Comparison of ENCODE assay signal across 28 cellular contexts in the genomic region with DNA sequence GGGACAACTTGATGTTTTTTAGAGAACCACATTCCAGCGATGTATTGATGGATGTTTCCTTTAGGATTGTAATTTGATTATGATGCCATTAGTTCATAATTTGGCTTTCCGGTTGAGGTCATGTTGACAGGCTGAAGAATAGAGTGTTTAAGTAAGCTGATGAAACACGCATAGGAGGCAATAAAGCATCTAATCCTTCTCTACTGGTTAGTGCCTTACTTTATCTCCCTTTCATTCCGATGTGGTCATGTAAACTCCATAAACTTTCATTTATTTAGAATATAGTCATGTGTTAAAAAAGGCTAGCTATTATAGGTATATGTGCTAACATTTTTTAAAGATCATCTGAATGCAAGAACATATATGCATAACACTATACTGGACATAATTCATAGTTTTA. TPM values are rescaled to one million over a fixed set of nuclear protein-coding genes. Genes with fewer than 3 reads are reported as not detected.
A peak's percentile ranks its signal among the peaks of the same experiment; 100 is the strongest.
DNase-seq lines count a peak whose midpoint lies in the region; ATAC-seq, FAIRE-seq and TF ChIP-seq lines count a peak whose summit lies in the region.
"Had no signal": no experiment of that assay in that cellular context is flagged by ENCODE, and none has a peak within 500 bp of the region (broad histone marks: within the 10 kb centered on the region; RNA-seq: fewer than 3 reads in every experiment).

No MANE protein-coding gene starts in this region.

- H3K27ac ChIP-seq in HEK293 (ENCODE audit: extremely low read depth, low read depth, low read length) = no peak overlapping the region
- H3K27ac ChIP-seq: BLaER1 treated with 17β-estradiol and CSF1 and Interleukin-3, amounts not matched to agents 10 nM and 100 nM; C4-2B had no signal

- no peaks in the 10 kb centered on the region for H3K36me3 ChIP-seq in HEK293 (ENCODE audit: control insufficient read depth in 2 of 2, insufficient read depth in 1 of 2, low read length in 2 of 2)
- H3K36me3 ChIP-seq: BLaER1 treated with 17β-estradiol and CSF1 and Interleukin-3, amounts not matched to agents 10 nM and 100 nM had no signal

- H3K4me3 Mint-ChIP-seq in stimulated activated memory B cell treated with anti-CD40 and anti-IgM and Interleukin-4, amounts not matched to agents 10 μg/mL and 1 μg/mL and 100 μg/mL, for 72 hours = no peak overlapping the region
- no peak overlapping the region for H3K4me3 Mint-ChIP-seq in activated T-cell treated with anti-CD3 and anti-CD28 coated beads, Interleukin-2, amount 50 U/mL, for 72 hours
- H3K4me3 Mint-ChIP-seq: B cell; CD4-positive, alpha-beta T cell; CD8-positive, alpha-beta T cell had no signal

- CTCF ChIA-PET in HEK293 (lab: Yijun Ruan, JAX) = interaction anchor here (0.6 to 0.7 kb wide), 2 partner anchors 66 to 141 kb away, joined by 3 read pairs; no protein-coding TSS in a partner anchor

- no peaks in the 10 kb centered on the region for H3K4me1 Mint-ChIP-seq in stimulated activated memory B cell treated with anti-CD40 and anti-IgM and Interleukin-4, amounts not matched to agents 10 μg/mL and 1 μg/mL and 100 μg/mL, for 72 hours
- H3K4me1 Mint-ChIP-seq in activated T-cell treated with anti-CD3 and anti-CD28 coated beads, Interleukin-2, amount 50 U/mL, for 72 hours (ENCODE audit: low read depth) = no peaks in the 10 kb centered on the region
- H3K4me1 Mint-ChIP-seq: B cell had no signal

- no peak overlapping the region for H3K27ac Mint-ChIP-seq in stimulated activated memory B cell treated with anti-CD40 and anti-IgM and Interleukin-4, amounts not matched to agents 10 μg/mL and 1 μg/mL and 100 μg/mL, for 72 hours
- no peak overlapping the region for H3K27ac Mint-ChIP-seq in activated T-cell treated with anti-CD3 and anti-CD28 coated beads, Interleukin-2, amount 50 U/mL, for 72 hours
- H3K27ac Mint-ChIP-seq: B cell; CD4-positive, alpha-beta T cell; CD8-positive, alpha-beta T cell had no signal

- no peaks in the 10 kb centered on the region for H3K9me3 Mint-ChIP-seq in stimulated activated memory B cell treated with anti-CD40 and anti-IgM and Interleukin-4, amounts not matched to agents 10 μg/mL and 1 μg/mL and 100 μg/mL, for 72 hours
- H3K9me3 Mint-ChIP-seq in activated T-cell treated with anti-CD3 and anti-CD28 coated beads, Interleukin-2, amount 50 U/mL, for 72 hours = no peaks in the 10 kb centered on the region
- H3K9me3 Mint-ChIP-seq: CD4-positive, alpha-beta T cell; CD8-positive, alpha-beta T cell had no signal

- no peak for ATAC-seq in stimulated activated memory B cell treated with anti-CD40 and anti-IgM and Interleukin-4, amounts not matched to agents 10 μg/mL and 1 μg/mL and 100 μg/mL, for 72 hours
- no peak for ATAC-seq in activated T-cell treated with anti-CD3 and anti-CD28 coated beads, Interleukin-2, amount 50 U/mL, for 72 hours (replicated peaks in 1 of 2)
- no peak for ATAC-seq in GM19351 (IDR thresholded peaks at IDR 0.05; ENCODE audit: unreplicated experiment)
- ATAC-seq: CD8-positive, alpha-beta T cell; GM12878 had no signal

- no peaks in the 10 kb centered on the region for H3K4me1 ChIP-seq in HEK293 (ENCODE audit: control insufficient read depth, insufficient read depth, low read length)
- H3K4me1 ChIP-seq: BLaER1 treated with 17β-estradiol and CSF1 and Interleukin-3, amounts not matched to agents 10 nM and 100 nM; Caco-2 had no signal

- H3K27me3 Mint-ChIP-seq in stimulated activated memory B cell treated with anti-CD40 and anti-IgM and Interleukin-4, amounts not matched to agents 10 μg/mL and 1 μg/mL and 100 μg/mL, for 72 hours = no peaks in the 10 kb centered on the region
- H3K27me3 Mint-ChIP-seq in activated T-cell treated with anti-CD3 and anti-CD28 coated beads, Interleukin-2, amount 50 U/mL, for 72 hours (ENCODE audit: low read depth) = no peaks in the 10 kb centered on the region
- H3K27me3 Mint-ChIP-seq: B cell; CD4-positive, alpha-beta T cell had no signal

- H3K4me3 ChIP-seq in HEK293 (ENCODE audit: low read depth, low read length) = no peak overlapping the region
- no peak overlapping the region for H3K4me3 ChIP-seq in fibroblast of villous mesenchyme (ENCODE audit: low read depth, low read length)
- H3K4me3 ChIP-seq: BLaER1 treated with 17β-estradiol and CSF1 and Interleukin-3, amounts not matched to agents 10 nM and 100 nM; GM12878 had no signal

- POLR2A ChIA-PET in HEK293 (lab: Yijun Ruan, JAX) = no interaction called here

- no peaks in the 10 kb centered on the region for H3K9me3 ChIP-seq in HEK293 (ENCODE audit: control insufficient read depth, insufficient read depth, low read depth, low read length)
- H3K9me3 ChIP-seq: BLaER1 treated with 17β-estradiol and CSF1 and Interleukin-3, amounts not matched to agents 10 nM and 100 nM; Caco-2 had no signal

- FAIRE-seq in D721Med (lab: Jason Lieb, UNC) = peak; percentile 11
- FAIRE-seq: A204.1, GM12878, GM19239 had no signal

- no peak for TF ChIP-seq CTCF in D721Med (IDR thresholded peaks at IDR 0.05; ENCODE audit: insufficient read depth, missing control alignments)
- no peak for TF ChIP-seq CTCF in HEK293 (tag by site-specific recombination; IDR thresholded peaks at IDR 0.05)
- no peak for TF ChIP-seq CTCF in fibroblast of villous mesenchyme (IDR thresholded peaks at IDR 0.05; ENCODE audit: insufficient read depth, low read depth, low read length)

- DNase-seq in D721Med (ENCODE audit: insufficient read length, low spot score) (no peak), fibroblast of villous mesenchyme (ENCODE audit: low read depth) (peak; percentile 80), cerebellar cortex (ENCODE audit: low spot score) (no peak)
- no peak for DNase-seq in activated T-cell treated with anti-CD3 and anti-CD28 coated beads, Interleukin-2, amount 50 U/mL, for 72 hours
- DNase-seq: 8988T; AML-193; Caco-2; Calu3; CD4-positive, alpha-beta T cell; CD8-positive, alpha-beta T cell; DMS 273 treated with DMSO at 0.1 percent for 48 hours; DMS153; DMS53; DMS79; DND-41; EL; GDM1 had no signal

- no peaks in the 10 kb centered on the region for H3K36me3 Mint-ChIP-seq in stimulated activated memory B cell treated with anti-CD40 and anti-IgM and Interleukin-4, amounts not matched to agents 10 μg/mL and 1 μg/mL and 100 μg/mL, for 72 hours
- H3K36me3 Mint-ChIP-seq in activated T-cell treated with anti-CD3 and anti-CD28 coated beads, Interleukin-2, amount 50 U/mL, for 72 hours (ENCODE audit: insufficient read depth in 2 of 2) = no peaks in the 10 kb centered on the region
- H3K36me3 Mint-ChIP-seq: CD8-positive, alpha-beta T cell had no signal

TF ChIP-seq in HEK293, 187 proteins besides CTCF, POLR2A, EP300 and RAD21 (continues in another document):
- TF ChIP-seq SP2 (tag by site-specific recombination; IDR thresholded peaks at IDR 0.05) (no peak), ZNF133 (tag by site-specific recombination; IDR thresholded peaks at IDR 0.05) (no peak), OSR2 (tag by site-specific recombination; IDR thresholded peaks at IDR 0.05) (peak; percentile 83), ZEB2 (tag by site-specific recombination; IDR thresholded peaks at IDR 0.05) (peak; percentile 61; the same call in 1 of the 2 replicates), ZNF501 (tag by site-specific recombination; IDR thresholded peaks at IDR 0.05) (no peak), ZNF560 (tag by site-specific recombination; IDR thresholded peaks at IDR 0.05; ENCODE audit: borderline replicate concordance) (no peak), ZNF404 (tag by site-specific recombination; IDR thresholded peaks at IDR 0.05) (no peak), FEZF1 (tag by site-specific recombination; IDR thresholded peaks at IDR 0.05) (peak; percentile 74), IKZF3 (tag by site-specific recombination; IDR thresholded peaks at IDR 0.05) (peak; percentile 41; the same call in 1 of the 2 replicates), ZXDB (tag by site-specific recombination; IDR thresholded peaks at IDR 0.05) (peak; percentile 37; the same call in 1 of the 2 replicates), ZNF843 (tag by site-specific recombination; IDR thresholded peaks at IDR 0.05) (peak; percentile 84)
- TF ChIP-seq, protein P1, sequence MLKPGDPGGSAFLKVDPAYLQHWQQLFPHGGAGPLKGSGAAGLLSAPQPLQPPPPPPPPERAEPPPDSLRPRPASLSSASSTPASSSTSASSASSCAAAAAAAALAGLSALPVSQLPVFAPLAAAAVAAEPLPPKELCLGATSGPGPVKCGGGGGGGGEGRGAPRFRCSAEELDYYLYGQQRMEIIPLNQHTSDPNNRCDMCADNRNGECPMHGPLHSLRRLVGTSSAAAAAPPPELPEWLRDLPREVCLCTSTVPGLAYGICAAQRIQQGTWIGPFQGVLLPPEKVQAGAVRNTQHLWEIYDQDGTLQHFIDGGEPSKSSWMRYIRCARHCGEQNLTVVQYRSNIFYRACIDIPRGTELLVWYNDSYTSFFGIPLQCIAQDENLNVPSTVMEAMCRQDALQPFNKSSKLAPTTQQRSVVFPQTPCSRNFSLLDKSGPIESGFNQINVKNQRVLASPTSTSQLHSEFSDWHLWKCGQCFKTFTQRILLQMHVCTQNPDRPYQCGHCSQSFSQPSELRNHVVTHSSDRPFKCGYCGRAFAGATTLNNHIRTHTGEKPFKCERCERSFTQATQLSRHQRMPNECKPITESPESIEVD (tag by site-specific recombination; IDR thresholded peaks at IDR 0.05) = peak; percentile 55; the same call in 1 of the 2 replicates
- TF ChIP-seq, protein P2, sequence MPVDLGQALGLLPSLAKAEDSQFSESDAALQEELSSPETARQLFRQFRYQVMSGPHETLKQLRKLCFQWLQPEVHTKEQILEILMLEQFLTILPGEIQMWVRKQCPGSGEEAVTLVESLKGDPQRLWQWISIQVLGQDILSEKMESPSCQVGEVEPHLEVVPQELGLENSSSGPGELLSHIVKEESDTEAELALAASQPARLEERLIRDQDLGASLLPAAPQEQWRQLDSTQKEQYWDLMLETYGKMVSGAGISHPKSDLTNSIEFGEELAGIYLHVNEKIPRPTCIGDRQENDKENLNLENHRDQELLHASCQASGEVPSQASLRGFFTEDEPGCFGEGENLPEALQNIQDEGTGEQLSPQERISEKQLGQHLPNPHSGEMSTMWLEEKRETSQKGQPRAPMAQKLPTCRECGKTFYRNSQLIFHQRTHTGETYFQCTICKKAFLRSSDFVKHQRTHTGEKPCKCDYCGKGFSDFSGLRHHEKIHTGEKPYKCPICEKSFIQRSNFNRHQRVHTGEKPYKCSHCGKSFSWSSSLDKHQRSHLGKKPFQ (tag by site-specific recombination; IDR thresholded peaks at IDR 0.05) = no peak
- TF ChIP-seq, protein P3, sequence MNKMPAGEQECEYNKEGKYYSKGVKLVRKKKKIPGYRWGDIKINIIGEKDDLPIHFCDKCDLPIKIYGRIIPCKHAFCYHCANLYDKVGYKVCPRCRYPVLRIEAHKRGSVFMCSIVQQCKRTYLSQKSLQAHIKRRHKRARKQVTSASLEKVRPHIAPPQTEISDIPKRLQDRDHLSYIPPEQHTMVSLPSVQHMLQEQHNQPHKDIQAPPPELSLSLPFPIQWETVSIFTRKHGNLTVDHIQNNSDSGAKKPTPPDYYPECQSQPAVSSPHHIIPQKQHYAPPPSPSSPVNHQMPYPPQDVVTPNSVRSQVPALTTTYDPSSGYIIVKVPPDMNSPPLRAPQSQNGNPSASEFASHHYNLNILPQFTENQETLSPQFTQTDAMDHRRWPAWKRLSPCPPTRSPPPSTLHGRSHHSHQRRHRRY (tag by site-specific recombination; IDR thresholded peaks at IDR 0.05) = no peak

RNA-seq across cellular contexts. Expression of a gene that starts 15.0 kb away (rescaled TPM):
- total RNA-seq in fibroblast of villous mesenchyme = 2.6 and 3.9 TPM in 2 replicates
- not detected for total RNA-seq in activated T-cell treated with anti-CD3 and anti-CD28 coated beads, Interleukin-2, amount 50 U/mL, for 72 hours
- total RNA-seq: B cell; Caco-2; Calu3; CD4-positive, alpha-beta T cell; CD8-positive, alpha-beta T cell; Daoy; G401; GM12878 had no signal
